Comparison of ENCODE assay signal across 14 cellular contexts in genomic region chr3:158261371-158261991, GRCh38.
DNase-seq lines count a peak whose midpoint lies in the region; TF ChIP-seq lines count a peak whose summit lies in the region.
"Had no signal": no experiment of that assay in that cellular context is flagged by ENCODE, and none has a peak within 500 bp of the region (broad histone marks: within the 10 kb centered on the region; RNA-seq: fewer than 3 reads in every experiment).

No MANE protein-coding gene starts in this region.

- no peak for TF ChIP-seq POLR2A in erythroblast (IDR thresholded peaks at IDR 0.05; ENCODE audit: low read length)

- peak; percentile 13 for DNase-seq in DMS53 (lab: John Stamatoyannopoulos, UW)
- DNase-seq in DMS53 treated with DMSO at 0.1 percent for 48 hours (lab: John Stamatoyannopoulos, UW; ENCODE audit: unreplicated experiment), result no peak
- DNase-seq in HCEC 1CT, result peak; percentile 3
- DNase-seq in NCI-H69 (lab: John Stamatoyannopoulos, UW), result peak; percentile 10
- DNase-seq in erythroblast (lab: John Stamatoyannopoulos, UW), result peak; percentile 19 to 20
- DNase-seq in NCI-H446 treated with DMSO at 0.1 percent for 48 hours (lab: John Stamatoyannopoulos, UW), result no peak
- DNase-seq in KBM-7, result no peak
- DNase-seq in mesenteric fat pad (ENCODE audit: low spot score), result no peak
- DNase-seq: 8988T; activated naive CD8-positive, alpha-beta T cell treated with anti-CD3 and anti-CD28 coated beads, Interleukin-2, amount 10 ng/mL, durations not matched to agents 7 days and 5 days; activated T-cell treated with anti-CD3 and anti-CD28 coated beads, Interleukin-2, amount 50 U/mL, for 4 hours; CD4-positive, alpha-beta T cell; left ventricle myocardium superior; NCI-H1930 had no signal

- in situ Hi-C loops in KBM-7 (cut with MboI; ENCODE audit: low pct_unique_long_range_greater_than_20kb, low sequenced_read_pairs), result no loop called here

Comparison
In these comparisons a context has a peak if more than half of its experiments do, and no peak if none do; other contexts are left out.
1. DNase-seq: peak in DMS53 (single experiment), HCEC 1CT (single experiment), NCI-H69 (single experiment) and erythroblast (2 of 2); none in DMS53 treated with DMSO at 0.1 percent for 48 hours (single experiment), NCI-H446 treated with DMSO at 0.1 percent for 48 hours (single experiment), KBM-7 (single experiment) and mesenteric fat pad (single experiment).